Comparison of ENCODE assay signal across 10 cellular contexts in genomic region chr1:2274968-2275475, GRCh38. TPM values are rescaled to one million over a fixed set of nuclear protein-coding genes. Genes with fewer than 3 reads are reported as not detected.
DNase-seq lines count a peak whose midpoint lies in the region; ATAC-seq and TF ChIP-seq lines count a peak whose summit lies in the region.
"Had no signal": no experiment of that assay in that cellular context is flagged by ENCODE, and none has a peak within 500 bp of the region (broad histone marks: within the 10 kb centered on the region; RNA-seq: fewer than 3 reads in every experiment).

No MANE protein-coding gene starts in this region.

- H3K27ac ChIP-seq in naive thymus-derived CD4-positive, alpha-beta T cell (ENCODE audit: low read depth, low read length): peak overlapping the region; percentile 56
- peak overlapping the region; percentile 25 for H3K27ac ChIP-seq in thymus (ENCODE audit: low read depth)
- H3K27ac ChIP-seq: A549 had no signal

- POLR2A ChIA-PET in activated CD8-positive, alpha-beta T cell treated with anti-CD3 and anti-CD28 coated beads for 36 hours (lab: Charles Lee): no interaction called here
- POLR2A ChIA-PET in activated CD8-positive, alpha-beta T cell treated with anti-CD3 and anti-CD28 coated beads, Interleukin-2, amount 10 ng/mL, durations not matched to agents 7 days and 5 days (lab: Charles Lee): interaction anchor here (0.7 kb wide), 1 partner anchor 19 kb away, joined by 5 read pairs; no protein-coding TSS in a partner anchor
- POLR2A ChIA-PET in naive thymus-derived CD4-positive, alpha-beta T cell (lab: Charles Lee): interaction anchor here (1.8 kb wide), 1 partner anchor 16 kb away, joined by 6 read pairs; no protein-coding TSS in a partner anchor

- H3K36me3 ChIP-seq in naive thymus-derived CD4-positive, alpha-beta T cell (ENCODE audit: control insufficient read depth in 2 of 3, insufficient read depth in 3 of 3, low read length in 3 of 3): peaks cover 0 to 12% (median 0%) of the 10 kb centered on the region in 3 experiments
- peaks cover 6% of the 10 kb centered on the region for H3K36me3 ChIP-seq in thymus (ENCODE audit: control insufficient read depth, insufficient read depth)

- H3K4me3 ChIP-seq in choroid plexus epithelial cell (ENCODE audit: low read depth, low read length) (no peak overlapping the region), thymus (ENCODE audit: low read length) (no peak overlapping the region)
- H3K4me3 ChIP-seq in naive thymus-derived CD4-positive, alpha-beta T cell (ENCODE audit: low read length): no peak overlapping the region
- H3K4me3 ChIP-seq: A549 had no signal

- ATAC-seq in activated CD8-positive, alpha-beta T cell treated with anti-CD3 and anti-CD28 coated beads for 36 hours: peak; percentile 50
- no peak for ATAC-seq in activated CD8-positive, alpha-beta T cell treated with anti-CD3 and anti-CD28 coated beads, Interleukin-2, amount 10 ng/mL, durations not matched to agents 7 days and 5 days
- ATAC-seq in naive thymus-derived CD4-positive, alpha-beta T cell: no peak
- ATAC-seq in GM18873 (IDR thresholded peaks at IDR 0.05; ENCODE audit: low FRiP score, unreplicated experiment) (no peak), HG02623 (IDR thresholded peaks at IDR 0.05; ENCODE audit: unreplicated experiment) (no peak)
- ATAC-seq: A549 had no signal

- no peaks in the 10 kb centered on the region for H3K27me3 Mint-ChIP-seq in activated CD8-positive, alpha-beta T cell treated with anti-CD3 and anti-CD28 coated beads for 36 hours
- H3K27me3 Mint-ChIP-seq in activated CD8-positive, alpha-beta T cell treated with anti-CD3 and anti-CD28 coated beads, Interleukin-2, amount 10 ng/mL, durations not matched to agents 7 days and 5 days (ENCODE audit: low read depth): no peaks in the 10 kb centered on the region
- H3K27me3 Mint-ChIP-seq in naive thymus-derived CD4-positive, alpha-beta T cell: no peaks in the 10 kb centered on the region

- TF ChIP-seq CTCF in activated CD8-positive, alpha-beta T cell treated with anti-CD3 and anti-CD28 coated beads for 36 hours (IDR thresholded peaks at IDR 0.05): no peak
- TF ChIP-seq CTCF in choroid plexus epithelial cell (conservative IDR thresholded peaks at IDR 0.05; ENCODE audit: low read depth, low read length): no peak

- intact Hi-C loops in activated CD8-positive, alpha-beta T cell treated with anti-CD3 and anti-CD28 coated beads for 36 hours (cut with micrococcal nuclease): no loop called here
- intact Hi-C loops in naive thymus-derived CD4-positive, alpha-beta T cell (cut with micrococcal nuclease): loop anchor here in 1 of 2 donors (2.0 kb wide), 1 partner anchor 16 kb away; no protein-coding TSS in a partner anchor

- CTCF ChIA-PET in activated CD8-positive, alpha-beta T cell treated with anti-CD3 and anti-CD28 coated beads for 36 hours (lab: Charles Lee): interaction anchor here (1.1 kb wide), 1 partner anchor 14 kb away, joined by 3 read pairs; no protein-coding TSS in a partner anchor
- CTCF ChIA-PET in activated CD8-positive, alpha-beta T cell treated with anti-CD3 and anti-CD28 coated beads, Interleukin-2, amount 10 ng/mL, durations not matched to agents 7 days and 5 days (lab: Charles Lee): interaction anchor here (0.7 kb wide), 1 partner anchor 80 kb away, joined by 3 read pairs; the partner anchor contains the start of gene FAAP20
- CTCF ChIA-PET in naive thymus-derived CD4-positive, alpha-beta T cell (lab: Charles Lee): no interaction called here

- peak overlapping the region; percentile 68 for H3K27ac Mint-ChIP-seq in activated CD8-positive, alpha-beta T cell treated with anti-CD3 and anti-CD28 coated beads for 36 hours
- no peak overlapping the region for H3K27ac Mint-ChIP-seq in activated CD8-positive, alpha-beta T cell treated with anti-CD3 and anti-CD28 coated beads, Interleukin-2, amount 10 ng/mL, durations not matched to agents 7 days and 5 days
- peak overlapping the region in 7 of 9 donors; percentile 53 to 89 (median 77) for H3K27ac Mint-ChIP-seq in naive thymus-derived CD4-positive, alpha-beta T cell

- DNase-seq in activated CD8-positive, alpha-beta T cell treated with anti-CD3 and anti-CD28 coated beads for 36 hours: peak; percentile 37
- no peak for DNase-seq in activated CD8-positive, alpha-beta T cell treated with anti-CD3 and anti-CD28 coated beads, Interleukin-2, amount 10 ng/mL, durations not matched to agents 7 days and 5 days
- DNase-seq in choroid plexus epithelial cell (ENCODE audit: low read depth): peak; percentile 22
- no peak for DNase-seq in naive thymus-derived CD4-positive, alpha-beta T cell
- no peak for DNase-seq in NCI-H2107 treated with DMSO at 0.1 percent for 48 hours (lab: John Stamatoyannopoulos, UW; ENCODE audit: unreplicated experiment)
- DNase-seq: activated CD4-positive, alpha-beta T cell treated with anti-CD3 and anti-CD28 coated beads, Interleukin-2, amount 50 U/mL, for 1 hour had no signal

- H3K9me3 Mint-ChIP-seq in activated CD8-positive, alpha-beta T cell treated with anti-CD3 and anti-CD28 coated beads for 36 hours: no peaks in the 10 kb centered on the region
- no peaks in the 10 kb centered on the region for H3K9me3 Mint-ChIP-seq in activated CD8-positive, alpha-beta T cell treated with anti-CD3 and anti-CD28 coated beads, Interleukin-2, amount 10 ng/mL, durations not matched to agents 7 days and 5 days (ENCODE audit: insufficient read depth)
- H3K9me3 Mint-ChIP-seq in naive thymus-derived CD4-positive, alpha-beta T cell: no peaks in the 10 kb centered on the region

- H3K4me1 Mint-ChIP-seq in activated CD8-positive, alpha-beta T cell treated with anti-CD3 and anti-CD28 coated beads for 36 hours (ENCODE audit: low read depth): peaks cover 71% of the 10 kb centered on the region
- peaks cover 24% of the 10 kb centered on the region for H3K4me1 Mint-ChIP-seq in activated CD8-positive, alpha-beta T cell treated with anti-CD3 and anti-CD28 coated beads, Interleukin-2, amount 10 ng/mL, durations not matched to agents 7 days and 5 days (ENCODE audit: low read depth)
- peaks cover 14 to 81% (median 41%) of the 10 kb centered on the region in 7 donors for H3K4me1 Mint-ChIP-seq in naive thymus-derived CD4-positive, alpha-beta T cell

- H3K27me3 ChIP-seq in naive thymus-derived CD4-positive, alpha-beta T cell (ENCODE audit: control insufficient read depth in 2 of 2, insufficient read depth in 2 of 2, low read length in 2 of 2): no peaks in the 10 kb centered on the region
- no peaks in the 10 kb centered on the region for H3K27me3 ChIP-seq in thymus (ENCODE audit: control insufficient read depth, insufficient read depth)

- H3K9me3 ChIP-seq in naive thymus-derived CD4-positive, alpha-beta T cell (ENCODE audit: control insufficient read depth in 2 of 3, low read length in 3 of 3): no peaks in the 10 kb centered on the region
- peaks cover 1% of the 10 kb centered on the region for H3K9me3 ChIP-seq in thymus (ENCODE audit: control insufficient read depth)
- H3K9me3 ChIP-seq: A549 had no signal

- H3K4me3 Mint-ChIP-seq in activated CD8-positive, alpha-beta T cell treated with anti-CD3 and anti-CD28 coated beads for 36 hours: no peak overlapping the region
- H3K4me3 Mint-ChIP-seq in activated CD8-positive, alpha-beta T cell treated with anti-CD3 and anti-CD28 coated beads, Interleukin-2, amount 10 ng/mL, durations not matched to agents 7 days and 5 days: no peak overlapping the region
- peak overlapping the region in 7 of 10 donors; percentile 10 to 69 (median 49) for H3K4me3 Mint-ChIP-seq in naive thymus-derived CD4-positive, alpha-beta T cell

- H3K36me3 Mint-ChIP-seq in activated CD8-positive, alpha-beta T cell treated with anti-CD3 and anti-CD28 coated beads for 36 hours (ENCODE audit: low read depth): peaks cover 12% of the 10 kb centered on the region
- peaks cover 6% of the 10 kb centered on the region for H3K36me3 Mint-ChIP-seq in activated CD8-positive, alpha-beta T cell treated with anti-CD3 and anti-CD28 coated beads, Interleukin-2, amount 10 ng/mL, durations not matched to agents 7 days and 5 days (ENCODE audit: low read depth)
- H3K36me3 Mint-ChIP-seq in naive thymus-derived CD4-positive, alpha-beta T cell: peaks cover 0 to 9% (median 6%) of the 10 kb centered on the region in 5 donors

- 80% methylated on average over 20 of the region's 20 CpGs for WGBS in thymus

- H3K4me1 ChIP-seq in naive thymus-derived CD4-positive, alpha-beta T cell (ENCODE audit: control insufficient read depth in 2 of 2, insufficient read depth in 2 of 2, low read length in 2 of 2): peaks cover 13 to 76% of the 10 kb centered on the region in 2 donors
- peaks cover 38% of the 10 kb centered on the region for H3K4me1 ChIP-seq in thymus (ENCODE audit: control insufficient read depth, insufficient read depth, low read length)

RNA-seq across cellular contexts. Expression of gene SKI, which starts 46.9 kb away (rescaled TPM):
- 10 to 100 TPM; 27.5 to 28.3 TPM for total RNA-seq in activated CD8-positive, alpha-beta T cell treated with anti-CD3 and anti-CD28 coated beads for 36 hours
- total RNA-seq in activated CD8-positive, alpha-beta T cell treated with anti-CD3 and anti-CD28 coated beads, Interleukin-2, amount 10 ng/mL, durations not matched to agents 7 days and 5 days: 10 to 100 TPM; 41.2 to 41.4 TPM
- 100 to 1,000 TPM in 2 of 5 experiments, 10 to 100 TPM in 3; 63.4 to 278 (median 97.9) TPM for total RNA-seq in naive thymus-derived CD4-positive, alpha-beta T cell
- under 1 TPM; 0.61 to 0.92 TPM for polyA plus RNA-seq in naive thymus-derived CD4-positive, alpha-beta T cell
- polyA plus RNA-seq in thymus: 16.4 TPM

Comparison
In these comparisons a context has a peak if more than half of its experiments do, and no peak if none do; other contexts are left out.
1. DNase-seq: peak in activated CD8-positive, alpha-beta T cell treated with anti-CD3 and anti-CD28 coated beads for 36 hours (single experiment) and choroid plexus epithelial cell (single experiment); none in activated CD8-positive, alpha-beta T cell treated with anti-CD3 and anti-CD28 coated beads, Interleukin-2, amount 10 ng/mL, durations not matched to agents 7 days and 5 days (single experiment), naive thymus-derived CD4-positive, alpha-beta T cell (0 of 9) and NCI-H2107 treated with DMSO at 0.1 percent for 48 hours (single experiment).
2. H3K4me3 Mint-ChIP-seq: peak in naive thymus-derived CD4-positive, alpha-beta T cell (7 of 10); none in activated CD8-positive, alpha-beta T cell treated with anti-CD3 and anti-CD28 coated beads for 36 hours (single experiment) and activated CD8-positive, alpha-beta T cell treated with anti-CD3 and anti-CD28 coated beads, Interleukin-2, amount 10 ng/mL, durations not matched to agents 7 days and 5 days (single experiment).